1 cellular context compared by ENCODE assay signal in genomic region chr2:128375454-128375853, GRCh38.
TF ChIP-seq lines count a peak whose summit lies in the region.

No MANE protein-coding gene starts in this region.

TF ChIP-seq in H1, 55 proteins besides CTCF, POLR2A, EP300 and RAD21:
- TF ChIP-seq MAFK (IDR thresholded peaks at IDR 0.05; ENCODE audit: low read depth, low read length) (no peak), RXRA (IDR thresholded peaks at IDR 0.05; ENCODE audit: insufficient read depth, low read depth, low read length) (no peak), ZNF274 (IDR thresholded peaks at IDR 0.05; ENCODE audit: borderline replicate concordance, extremely low read depth, low read length) (no peak), SRF (IDR thresholded peaks at IDR 0.05; ENCODE audit: low read depth, low read length) (no peak), BACH1 (IDR thresholded peaks at IDR 0.05; ENCODE audit: low read length) (no peak), TCF12 (IDR thresholded peaks at IDR 0.05; ENCODE audit: low read depth, low read length) (no peak), HDAC2 (IDR thresholded peaks at IDR 0.05; ENCODE audit: borderline replicate concordance in 1 of 2, low read depth in 2 of 2, low read length in 2 of 2) (no peak), JUND (IDR thresholded peaks at IDR 0.05; ENCODE audit: low read length) (no peak)
